Comparison of ENCODE assay signal across 14 cellular contexts in the genomic region with DNA sequence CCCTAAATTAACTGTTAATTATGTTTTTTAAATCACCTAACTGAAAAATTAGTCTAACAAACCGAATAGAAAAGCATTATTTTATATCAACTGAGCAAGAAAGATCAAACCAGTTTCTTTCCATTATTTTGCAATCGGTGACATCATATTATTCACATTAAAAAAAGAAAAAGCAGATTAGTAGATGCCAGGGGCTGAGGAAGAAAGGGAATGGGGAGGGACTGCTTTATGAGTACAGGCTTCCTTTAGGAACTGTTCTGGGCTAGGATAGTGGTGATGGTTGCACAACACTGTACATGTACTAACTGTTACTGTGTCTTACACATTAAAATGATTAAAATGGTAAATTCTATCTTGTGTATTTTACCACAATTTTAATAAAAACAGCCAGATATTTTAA. TPM values are rescaled to one million over a fixed set of nuclear protein-coding genes. Genes with fewer than 3 reads are reported as not detected.
A peak's percentile ranks its signal among the peaks of the same experiment; 100 is the strongest.
DNase-seq lines count a peak whose midpoint lies in the region; ATAC-seq and TF ChIP-seq lines count a peak whose summit lies in the region.
"Had no signal": no experiment of that assay in that cellular context is flagged by ENCODE, and none has a peak within 500 bp of the region (broad histone marks: within the 10 kb centered on the region; RNA-seq: fewer than 3 reads in every experiment).

No MANE protein-coding gene starts in this region.

- H3K79me2 ChIP-seq in ACC112 (ENCODE audit: control insufficient read depth, insufficient read depth, low read length, unreplicated experiment), result no peaks in the 10 kb centered on the region

- no peaks in the 10 kb centered on the region for H3K9me3 ChIP-seq in mucosa of descending colon
- H3K9me3 ChIP-seq: A549 had no signal

- no peak overlapping the region for H3K4me3 ChIP-seq in ACC112 (ENCODE audit: low read depth, low read length)
- H3K4me3 ChIP-seq in brain microvascular endothelial cell (ENCODE audit: low read depth, low read length), result no peak overlapping the region
- H3K4me3 ChIP-seq in foreskin fibroblast (ENCODE audit: low read depth in 1 of 2, low read length in 2 of 2), result no peak overlapping the region
- no peak overlapping the region for H3K4me3 ChIP-seq in mucosa of descending colon
- H3K4me3 ChIP-seq: A549, skin epidermis had no signal

- intact Hi-C loops in mucosa of descending colon (cut with DNase I, micrococcal nuclease), result no loop called here

- H3K4me1 ChIP-seq in ACC112 (ENCODE audit: control insufficient read depth, insufficient read depth, low read length, unreplicated experiment) (peaks cover 36% of the 10 kb centered on the region), mucosa of descending colon (ENCODE audit: low read depth) (peaks cover 7% of the 10 kb centered on the region)
- H3K4me1 ChIP-seq: A549 had no signal

- DNase-seq in brain microvascular endothelial cell, result peak; percentile 34
- DNase-seq in foreskin fibroblast, result peak; percentile 10 to 55
- DNase-seq in mucosa of descending colon, result no peak
- no peak for DNase-seq in NCI-H345 (lab: John Stamatoyannopoulos, UW)
- no peak for DNase-seq in DMS153 (lab: John Stamatoyannopoulos, UW)
- DNase-seq in stimulated activated CD4-positive, alpha-beta T cell treated with anti-CD3 and anti-CD28 coated beads, Interleukin-4, amount 100 ng/mL, for 4 hours, result no peak
- DNase-seq: activated CD4-positive, CD25-positive, alpha-beta regulatory T cell treated with anti-CD3 and anti-CD28 coated beads, Interleukin-2, amount 50 U/mL, for 72 hours; glutamatergic neuron; NCI-H446 treated with DMSO at 0.1 percent for 48 hours; OCI-M1 had no signal

- H3K27me3 ChIP-seq in ACC112 (ENCODE audit: insufficient read depth, low read length) (no peaks in the 10 kb centered on the region), brain microvascular endothelial cell (replicated peaks) (no peaks in the 10 kb centered on the region)

- ATAC-seq in mucosa of descending colon (peak; percentile 31), GM18868 (IDR thresholded peaks at IDR 0.05; ENCODE audit: unreplicated experiment) (no peak)
- ATAC-seq: A549 had no signal

- H2AFZ ChIP-seq in ACC112 (ENCODE audit: low read length, unreplicated experiment), result no peak overlapping the region

- in situ Hi-C loops in brain microvascular endothelial cell (cut with HindIII; ENCODE audit: low pct_ligation_motif_present, low sequenced_read_pairs), result no loop called here

- H3K36me3 ChIP-seq in ACC112 (ENCODE audit: insufficient read depth, low read length) (no peaks in the 10 kb centered on the region), brain microvascular endothelial cell (replicated peaks) (no peaks in the 10 kb centered on the region), mucosa of descending colon (ENCODE audit: low read depth) (no peaks in the 10 kb centered on the region)

- H3K27ac ChIP-seq in ACC112 (ENCODE audit: low read depth, low read length), result peak overlapping the region; percentile 30
- no peak overlapping the region for H3K27ac ChIP-seq in brain microvascular endothelial cell
- H3K27ac ChIP-seq: A549 had no signal

- TF ChIP-seq CTCF in brain microvascular endothelial cell (IDR thresholded peaks at IDR 0.05; ENCODE audit: low read depth, low read length, missing control alignments) (no peak), foreskin fibroblast (IDR thresholded peaks at IDR 0.05; ENCODE audit: low read depth, low read length) (no peak), mucosa of descending colon (IDR thresholded peaks at IDR 0.05) (no peak)

RNA-seq across cellular contexts. Expression of a gene that starts 59.3 kb away (rescaled TPM):
- 10 to 100 TPM; 19.5 to 30.0 (median 26.1) TPM for total RNA-seq in mucosa of descending colon

Comparison
In these comparisons a context has a peak if more than half of its experiments do, and no peak if none do; other contexts are left out.
1. DNase-seq: peak in brain microvascular endothelial cell (single experiment) and foreskin fibroblast (2 of 2); none in mucosa of descending colon (0 of 3), NCI-H345 (single experiment), DMS153 (single experiment) and stimulated activated CD4-positive, alpha-beta T cell treated with anti-CD3 and anti-CD28 coated beads, Interleukin-4, amount 100 ng/mL, for 4 hours (0 of 2).